In the genomic region with DNA sequence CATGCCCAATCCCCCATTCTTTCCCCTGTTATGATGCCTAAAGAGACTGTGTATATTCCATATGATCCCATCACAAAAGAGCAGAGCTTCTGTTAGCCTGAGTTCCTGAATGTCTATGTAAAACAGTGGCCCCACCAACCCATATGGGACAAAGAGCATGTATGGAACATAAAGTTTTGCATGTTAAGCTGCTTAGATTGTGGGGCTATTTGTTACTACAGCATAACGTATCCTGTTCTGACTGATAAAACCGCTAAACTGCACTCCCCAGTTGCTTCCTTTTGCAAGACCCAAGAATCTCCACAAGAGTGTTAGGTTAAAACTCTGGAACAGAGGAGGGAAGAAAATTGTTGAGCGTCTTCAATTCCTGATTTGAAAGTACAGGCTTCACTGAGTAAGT, we compare ENCODE assay signal across 29 cellular contexts.
"Had no signal": no experiment of that assay in that cellular context is flagged by ENCODE, and none has a peak within 500 bp of the region (broad histone marks: within the 10 kb centered on the region; RNA-seq: fewer than 3 reads in every experiment).

No MANE protein-coding gene starts in this region.

- H3K27ac Mint-ChIP-seq: stimulated activated effector memory CD8-positive, alpha-beta T cell treated with anti-CD3 and anti-CD28 coated beads, Interleukin-12 subunit alpha, Interleukin-12 subunit beta, amount 100 ng/mL, for 72 hours; stimulated activated memory B cell treated with anti-CD40 and anti-IgM and Interleukin-4, amounts not matched to agents 10 μg/mL and 1 μg/mL and 100 μg/mL, for 72 hours; stimulated activated naive B cell treated with anti-CD40 and anti-IgM and Interleukin-4, amounts not matched to agents 10 μg/mL and 1 μg/mL and 100 μg/mL, for 72 hours; stimulated activated naive CD8-positive, alpha-beta T cell treated with anti-CD3 and anti-CD28 coated beads, Interleukin-15, Interleukin-2, amounts not matched to agents 100 ng/mL and 50 ng/mL, for 24 hours; type B pancreatic cell had no signal

- H3K36me3 Mint-ChIP-seq: stimulated activated effector memory CD8-positive, alpha-beta T cell treated with anti-CD3 and anti-CD28 coated beads, Interleukin-12 subunit alpha, Interleukin-12 subunit beta, amount 100 ng/mL, for 72 hours; stimulated activated memory B cell treated with anti-CD40 and anti-IgM and Interleukin-4, amounts not matched to agents 10 μg/mL and 1 μg/mL and 100 μg/mL, for 72 hours; stimulated activated naive B cell treated with anti-CD40 and anti-IgM and Interleukin-4, amounts not matched to agents 10 μg/mL and 1 μg/mL and 100 μg/mL, for 72 hours; type B pancreatic cell had no signal

- H3K4me3 ChIP-seq: stomach, suprapubic skin, testis, thoracic aorta, thyroid gland, tibial artery, tibial nerve, transverse colon, upper lobe of left lung, upper lobe of right lung, uterus, vagina had no signal

- DNase-seq: stimulated activated CD4-positive, alpha-beta T cell treated with anti-CD3 and anti-CD28 coated beads, Interleukin-2, amount 100 ng/mL, for 48 hours; stimulated activated CD4-positive, alpha-beta T cell treated with anti-CD3 and anti-CD28 coated beads, Interleukin-4, amount 100 ng/mL, for 1 hour; stimulated activated CD4-positive, alpha-beta T cell treated with anti-CD3 and anti-CD28 coated beads, Interleukin-4, amount 100 ng/mL, for 24 hours; stimulated activated CD4-positive, alpha-beta T cell treated with anti-CD3 and anti-CD28 coated beads, Interleukin-4, amount 100 ng/mL, for 4 hours; stimulated activated CD8-positive, alpha-beta memory T cell treated with anti-CD3 and anti-CD28 coated beads, Interleukin-4, amount 100 ng/mL, for 48 hours; stimulated activated naive B cell treated with anti-CD40 and anti-IgM and Interleukin-4, amounts not matched to agents 10 μg/mL and 1 μg/mL and 100 μg/mL, for 72 hours; stimulated activated naive CD4-positive, alpha-beta T cell; stimulated activated naive CD4-positive, alpha-beta T cell treated with Interleukin-2 at 50 U/mL for 16 hours; stimulated activated naive CD8-positive, alpha-beta T cell treated with anti-CD3 and anti-CD28 coated beads, Interleukin-15, amount 100 ng/mL, for 72 hours; stimulated activated naive CD8-positive, alpha-beta T cell treated with anti-CD3 and anti-CD28 coated beads, Interleukin-15, Interleukin-2, amounts not matched to agents 100 U/mL and 50 U/mL, for 24 hours; stomach; substantia nigra; thyroid gland; tibial artery; transverse colon; trophoblast cell; upper lobe of left lung; upper lobe of right lung; uterus had no signal

- ATAC-seq: stimulated activated effector memory CD8-positive, alpha-beta T cell treated with anti-CD3 and anti-CD28 coated beads, Interleukin-12 subunit alpha, Interleukin-12 subunit beta, amount 100 ng/mL, for 72 hours; stimulated activated memory B cell treated with anti-CD40 and anti-IgM and Interleukin-4, amounts not matched to agents 10 μg/mL and 1 μg/mL and 100 μg/mL, for 72 hours; stimulated activated naive B cell treated with anti-CD40 and anti-IgM and Interleukin-4, amounts not matched to agents 10 μg/mL and 1 μg/mL and 100 μg/mL, for 72 hours; stimulated activated naive CD8-positive, alpha-beta T cell treated with anti-CD3 and anti-CD28 coated beads, Interleukin-15, amount 100 ng/mL, for 72 hours; stimulated activated naive CD8-positive, alpha-beta T cell treated with anti-CD3 and anti-CD28 coated beads, Interleukin-15, Interleukin-2, amounts not matched to agents 100 U/mL and 50 U/mL, for 24 hours; upper lobe of right lung had no signal

- H3K27me3 ChIP-seq: testis, thyroid gland, tibial artery, upper lobe of left lung, uterus, vagina had no signal

- H3K4me3 Mint-ChIP-seq: stimulated activated effector memory CD8-positive, alpha-beta T cell treated with anti-CD3 and anti-CD28 coated beads, Interleukin-12 subunit alpha, Interleukin-12 subunit beta, amount 100 ng/mL, for 72 hours; stimulated activated memory B cell treated with anti-CD40 and anti-IgM and Interleukin-4, amounts not matched to agents 10 μg/mL and 1 μg/mL and 100 μg/mL, for 72 hours; stimulated activated naive B cell treated with anti-CD40 and anti-IgM and Interleukin-4, amounts not matched to agents 10 μg/mL and 1 μg/mL and 100 μg/mL, for 72 hours; stimulated activated naive CD8-positive, alpha-beta T cell treated with anti-CD3 and anti-CD28 coated beads, Interleukin-15, amount 100 ng/mL, for 72 hours; stimulated activated naive CD8-positive, alpha-beta T cell treated with anti-CD3 and anti-CD28 coated beads, Interleukin-15, Interleukin-2, amounts not matched to agents 100 ng/mL and 50 ng/mL, for 24 hours; type B pancreatic cell had no signal

- H3K4me1 Mint-ChIP-seq: stimulated activated effector memory CD8-positive, alpha-beta T cell treated with anti-CD3 and anti-CD28 coated beads, Interleukin-12 subunit alpha, Interleukin-12 subunit beta, amount 100 ng/mL, for 72 hours; stimulated activated memory B cell treated with anti-CD40 and anti-IgM and Interleukin-4, amounts not matched to agents 10 μg/mL and 1 μg/mL and 100 μg/mL, for 72 hours; stimulated activated naive B cell treated with anti-CD40 and anti-IgM and Interleukin-4, amounts not matched to agents 10 μg/mL and 1 μg/mL and 100 μg/mL, for 72 hours; stimulated activated naive CD8-positive, alpha-beta T cell treated with anti-CD3 and anti-CD28 coated beads, Interleukin-15, amount 100 ng/mL, for 72 hours had no signal

- FAIRE-seq: urothelium cell line had no signal

- H3K27ac ChIP-seq: stomach, suprapubic skin, testis, thoracic aorta, thyroid gland, tibial artery, tibial nerve, transverse colon, upper lobe of left lung, upper lobe of right lung, uterus, vagina had no signal

- H3K9me3 Mint-ChIP-seq: stimulated activated memory B cell treated with anti-CD40 and anti-IgM and Interleukin-4, amounts not matched to agents 10 μg/mL and 1 μg/mL and 100 μg/mL, for 72 hours had no signal

- H3K4me1 ChIP-seq: stomach, suprapubic skin, testis, thyroid gland, tibial artery, upper lobe of left lung, upper lobe of right lung, uterus, vagina had no signal

- H3K9me3 ChIP-seq: stomach, suprapubic skin, testis, thoracic aorta, thyroid gland, tibial artery, tibial nerve, transverse colon, upper lobe of left lung, upper lobe of right lung, uterus, vagina had no signal

- H3K36me3 ChIP-seq: stomach, suprapubic skin, thoracic aorta, thyroid gland, tibial artery, tibial nerve, transverse colon, upper lobe of left lung, upper lobe of right lung, uterus, vagina had no signal
